8 cellular contexts compared by ENCODE assay signal in the genomic region with DNA sequence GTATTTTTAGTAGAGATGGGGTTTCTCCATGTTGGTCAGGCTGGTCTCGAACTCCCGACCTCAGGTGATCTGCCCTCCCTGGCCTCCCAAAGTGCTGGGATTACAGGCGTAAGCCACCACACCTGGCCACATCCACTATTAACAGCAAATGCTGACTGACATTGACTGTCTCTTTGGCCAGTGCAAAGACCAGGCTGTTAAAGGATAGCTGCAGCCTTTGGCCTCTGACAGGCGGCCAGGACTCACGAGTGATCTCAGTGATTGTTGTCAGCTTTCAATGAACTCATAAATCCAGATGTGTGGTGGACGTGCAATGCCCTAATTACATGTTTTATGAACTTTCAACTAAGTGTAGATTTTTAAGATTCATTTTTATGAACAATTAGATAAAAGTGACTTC.
"Had no signal": no experiment of that assay in that cellular context is flagged by ENCODE, and none has a peak within 500 bp of the region (broad histone marks: within the 10 kb centered on the region; RNA-seq: fewer than 3 reads in every experiment).

No MANE protein-coding gene starts in this region.

- DNase-seq: H9, HCEC 1CT, KBM-7 had no signal

- H3K9ac ChIP-seq: KMS-11 had no signal

- H3K27ac ChIP-seq: KMS-11 had no signal

- H3K4me2 ChIP-seq: GM23338 had no signal

- H3K4me3 ChIP-seq: GM23338 had no signal

- H2AFZ ChIP-seq: GM23338 had no signal

- ATAC-seq: GM23338 had no signal

- FAIRE-seq: H1, H54, HTR-8/SVneo had no signal
